Comparison of ENCODE assay signal across 1 cellular context in genomic region chr10:31590023-31590800, GRCh38.
A peak's percentile ranks its signal among the peaks of the same experiment; 100 is the strongest.
TF ChIP-seq lines count a peak whose summit lies in the region.

No MANE protein-coding gene starts in this region.

TF ChIP-seq in GM12878, 131 proteins besides CTCF, POLR2A, EP300 and RAD21:
- TF ChIP-seq ATF2 (IDR thresholded peaks at IDR 0.05; ENCODE audit: low read length): peak; percentile 47
- peak; percentile 94 for TF ChIP-seq JUNB (IDR thresholded peaks at IDR 0.05)
- peak; percentile 33; the same call in 1 of the 2 replicates for TF ChIP-seq SPI1 (IDR thresholded peaks at IDR 0.05; ENCODE audit: borderline replicate concordance, insufficient read depth, low read depth, low read length)
- no peak for TF ChIP-seq SREBF1 (IDR thresholded peaks at IDR 0.05; ENCODE audit: low read length)
- no peak for TF ChIP-seq ESRRA (IDR thresholded peaks at IDR 0.05; ENCODE audit: low read length)
- peak; percentile 13; the same call in 1 of the 2 replicates for TF ChIP-seq RUNX3 (IDR thresholded peaks at IDR 0.05; ENCODE audit: low read length)
- peak; percentile 71 for TF ChIP-seq NFIC (IDR thresholded peaks at IDR 0.05; ENCODE audit: low read depth, low read length)
- 0 out of 4 replicates have a peak, but pooled peaks of 1 of the 2 experiments have one; percentile 26 for TF ChIP-seq IKZF2 (IDR thresholded peaks at IDR 0.05)
